In genomic region chr20:9374480-9374879, GRCh38 we compare ENCODE assay signal across 25 cellular contexts.
DNase-seq lines count a peak whose midpoint lies in the region; TF ChIP-seq lines count a peak whose summit lies in the region.
"Had no signal": no experiment of that assay in that cellular context is flagged by ENCODE, and none has a peak within 500 bp of the region (broad histone marks: within the 10 kb centered on the region; RNA-seq: fewer than 3 reads in every experiment).

No MANE protein-coding gene starts in this region.

- no peaks in the 10 kb centered on the region for H3K36me3 Mint-ChIP-seq in CD14-positive monocyte

- peak overlapping the region; percentile 29 for H3K27ac ChIP-seq in left ventricle myocardium inferior (replicated peaks)
- peak overlapping the region; percentile 44 for H3K27ac ChIP-seq in ascending aorta
- H3K27ac ChIP-seq in iPS-20b (ENCODE audit: low read length): no peak overlapping the region
- peak overlapping the region; percentile 32 to 66 (median 64) for H3K27ac ChIP-seq in thyroid gland
- no peak overlapping the region for H3K27ac ChIP-seq in tibial nerve
- H3K27ac ChIP-seq: A549, colonic mucosa, KMS-11, neutrophil, skin epidermis had no signal

- H3K9ac ChIP-seq in iPS-20b (ENCODE audit: low read depth, low read length): no peak overlapping the region
- H3K9ac ChIP-seq: KMS-11 had no signal

- peaks cover 0 to 2% (median 0%) of the 10 kb centered on the region in 3 donors for H3K27me3 Mint-ChIP-seq in CD14-positive monocyte (ENCODE audit: low read depth in 3 of 3)
- H3K27me3 Mint-ChIP-seq: activated CD4-positive, alpha-beta T cell treated with anti-CD3 and anti-CD28 coated beads for 36 hours; B cell had no signal

- intact Hi-C loops in left ventricle myocardium inferior (cut with micrococcal nuclease): no loop called here
- intact Hi-C loops in cardiac septum (cut with DNase I): no loop called here
- intact Hi-C loops in ascending aorta (cut with DNase I): no loop called here
- intact Hi-C loops in thyroid gland (cut with DNase I): no loop called here
- intact Hi-C loops in CD14-positive monocyte (cut with micrococcal nuclease): no loop called here

- H3K9me3 Mint-ChIP-seq in CD14-positive monocyte: no peaks in the 10 kb centered on the region

- peaks cover 26% of the 10 kb centered on the region for H3K36me3 ChIP-seq in left ventricle myocardium inferior
- no peaks in the 10 kb centered on the region for H3K36me3 ChIP-seq in ascending aorta
- H3K36me3 ChIP-seq in iPS-20b (ENCODE audit: insufficient read depth, low read depth, low read length): no peaks in the 10 kb centered on the region
- H3K36me3 ChIP-seq in thyroid gland: no peaks in the 10 kb centered on the region
- H3K36me3 ChIP-seq in tibial nerve: no peaks in the 10 kb centered on the region
- H3K36me3 ChIP-seq: colonic mucosa, neutrophil had no signal

- DNase-seq in left ventricle myocardium inferior (no peak), cardiac septum (ENCODE audit: low spot score) (no peak), ascending aorta (ENCODE audit: low spot score in 2 of 2) (no peak), thyroid gland (no peak), CD14-positive monocyte (ENCODE audit: low spot score) (no peak), EL (no peak), tibial nerve (ENCODE audit: low spot score in 2 of 2) (no peak)
- DNase-seq: activated CD4-positive, alpha-beta T cell treated with anti-CD3 and anti-CD28 coated beads for 36 hours; activated CD8-positive, alpha-beta memory T cell treated with anti-CD3 and anti-CD28 coated beads for 24 hours; activated gamma-delta T cell treated with Interleukin-2 at 50 U/mL for 16 hours; activated T-cell treated with anti-CD3 and anti-CD28 coated beads, Interleukin-2, amount 50 U/mL, for 1 hour; colonic mucosa; COR-L47; DND-41; glutamatergic neuron; mammary epithelial cell; NCI-H1694 treated with DMSO at 0.1 percent for 48 hours; stimulated activated CD4-positive, alpha-beta T cell treated with anti-CD3 and anti-CD28 coated beads, Interleukin-2, amount 100 ng/mL, for 24 hours; substantia nigra had no signal

- no peak for TF ChIP-seq POLR2A in thyroid gland (IDR thresholded peaks at IDR 0.05)
- no peak for TF ChIP-seq POLR2A in tibial nerve (IDR thresholded peaks at IDR 0.05)

- 70 to 74% methylated on average over 1 of the region's 1 CpG for WGBS in thyroid gland, 2 donors
- WGBS in tibial nerve, 2 donors: 96 to 97% methylated on average over 1 of the region's 1 CpG

- H3K27me3 ChIP-seq in left ventricle myocardium inferior (ENCODE audit: low read depth): no peaks in the 10 kb centered on the region
- H3K27me3 ChIP-seq in ascending aorta: no peaks in the 10 kb centered on the region
- H3K27me3 ChIP-seq in iPS-20b (ENCODE audit: insufficient read depth, low read length): no peaks in the 10 kb centered on the region
- no peaks in the 10 kb centered on the region for H3K27me3 ChIP-seq in thyroid gland
- H3K27me3 ChIP-seq in tibial nerve: no peaks in the 10 kb centered on the region
- H3K27me3 ChIP-seq: colonic mucosa, neutrophil had no signal

- H3K4me1 ChIP-seq in left ventricle myocardium inferior: peaks cover 43% of the 10 kb centered on the region
- H3K4me1 ChIP-seq in ascending aorta: peaks cover 3 to 27% of the 10 kb centered on the region in 2 donors
- H3K4me1 ChIP-seq in iPS-20b (ENCODE audit: insufficient read depth, low read length): peaks cover 32% of the 10 kb centered on the region
- H3K4me1 ChIP-seq in thyroid gland: peaks cover 41 to 49% of the 10 kb centered on the region in 2 donors
- H3K4me1 ChIP-seq in tibial nerve: no peaks in the 10 kb centered on the region
- H3K4me1 ChIP-seq: colonic mucosa had no signal

- H3K27ac Mint-ChIP-seq in CD14-positive monocyte: no peak overlapping the region
- H3K27ac Mint-ChIP-seq: activated CD4-positive, alpha-beta T cell treated with anti-CD3 and anti-CD28 coated beads for 36 hours; B cell had no signal

- TF ChIP-seq EP300 in tibial nerve (IDR thresholded peaks at IDR 0.05): no peak

- no peaks in the 10 kb centered on the region for H3K9me3 ChIP-seq in left ventricle myocardium inferior (replicated peaks)
- no peaks in the 10 kb centered on the region for H3K9me3 ChIP-seq in ascending aorta
- H3K9me3 ChIP-seq in iPS-20b (ENCODE audit: insufficient read depth, low read depth, low read length): no peaks in the 10 kb centered on the region
- H3K9me3 ChIP-seq in thyroid gland: no peaks in the 10 kb centered on the region
- no peaks in the 10 kb centered on the region for H3K9me3 ChIP-seq in tibial nerve
- H3K9me3 ChIP-seq: A549, colonic mucosa, neutrophil had no signal

- H3K4me3 Mint-ChIP-seq in CD14-positive monocyte: no peak overlapping the region
- H3K4me3 Mint-ChIP-seq: activated CD4-positive, alpha-beta T cell treated with anti-CD3 and anti-CD28 coated beads for 36 hours; B cell had no signal

- TF ChIP-seq CTCF in left ventricle myocardium inferior (IDR thresholded peaks at IDR 0.05; ENCODE audit: borderline replicate concordance) (no peak), ascending aorta (IDR thresholded peaks at IDR 0.05) (no peak), thyroid gland (IDR thresholded peaks at IDR 0.05) (no peak), CD14-positive monocyte (IDR thresholded peaks at IDR 0.05) (no peak), tibial nerve (IDR thresholded peaks at IDR 0.05) (no peak)

- no peaks in the 10 kb centered on the region for H3K4me1 Mint-ChIP-seq in CD14-positive monocyte
- H3K4me1 Mint-ChIP-seq: activated CD4-positive, alpha-beta T cell treated with anti-CD3 and anti-CD28 coated beads for 36 hours had no signal

- no peak overlapping the region for H3K4me3 ChIP-seq in left ventricle myocardium inferior
- no peak overlapping the region for H3K4me3 ChIP-seq in ascending aorta
- peak overlapping the region; percentile 31; the same call in 1 of the 2 replicates for H3K4me3 ChIP-seq in iPS-20b (ENCODE audit: low read length)
- no peak overlapping the region for H3K4me3 ChIP-seq in thyroid gland (replicated peaks in 1 of 3)
- H3K4me3 ChIP-seq in tibial nerve: no peak overlapping the region
- H3K4me3 ChIP-seq: A549, colonic mucosa, skin epidermis had no signal

Comparison
In these comparisons a context has a peak if more than half of its experiments do, and no peak if none do; other contexts are left out.
1. H3K27ac ChIP-seq: peak in left ventricle myocardium inferior (single experiment), ascending aorta (2 of 2) and thyroid gland (3 of 3); none in iPS-20b (single experiment) and tibial nerve (0 of 4).